In genomic region chr7:107405559-107405958, GRCh38 we compare ENCODE assay signal across 21 cellular contexts.
DNase-seq lines count a peak whose midpoint lies in the region; ATAC-seq and TF ChIP-seq lines count a peak whose summit lies in the region.
"Had no signal": no experiment of that assay in that cellular context is flagged by ENCODE, and none has a peak within 500 bp of the region (broad histone marks: within the 10 kb centered on the region; RNA-seq: fewer than 3 reads in every experiment).

No MANE protein-coding gene starts in this region.

- no peak for TF ChIP-seq CTCF in RWPE2 (IDR thresholded peaks at IDR 0.05; ENCODE audit: poor library complexity, severe bottlenecking)
- TF ChIP-seq CTCF in epithelial cell of esophagus (IDR thresholded peaks at IDR 0.05; ENCODE audit: insufficient read depth, low read depth, low read length, missing control alignments): no peak
- no peak for TF ChIP-seq CTCF in mucosa of descending colon (IDR thresholded peaks at IDR 0.05)
- no peak for TF ChIP-seq CTCF in natural killer cell (IDR thresholded peaks at IDR 0.05)
- TF ChIP-seq CTCF in Caco-2 (IDR thresholded peaks at IDR 0.05; ENCODE audit: insufficient read depth in 1 of 2, low read depth in 1 of 2, low read length in 1 of 2, severe bottlenecking in 1 of 2, unreplicated experiment in 1 of 2): no peak

- DNase-seq in LoVo (ENCODE audit: low spot score) (peak; percentile 54), RWPE2 (ENCODE audit: low spot score) (no peak), epithelial cell of esophagus (ENCODE audit: low read depth) (peak; percentile 74), mucosa of descending colon (no peak), natural killer cell (no peak), Caco-2 (no peak)
- DNase-seq in activated CD4-positive, alpha-beta T cell treated with anti-CD3 and anti-CD28 coated beads, Interleukin-2, amount 50 U/mL, for 4 hours: no peak
- no peak for DNase-seq in activated CD8-positive, alpha-beta memory T cell treated with anti-CD3 and anti-CD28 coated beads, Interleukin-2, amount 50 U/mL, for 4 hours
- DNase-seq: Calu3; CD4-positive, CD25-positive, alpha-beta regulatory T cell; DMS79 treated with DMSO at 0.1 percent for 48 hours; GM23248; KG1; NCI-H1048; NCI-H1436 treated with DMSO at 0.1 percent for 48 hours; NCI-H2081 treated with DMSO at 0.1 percent for 48 hours; NCI-H510A; NCI-H774; SHP77 treated with DMSO at 0.1 percent for 48 hours had no signal

- no peaks in the 10 kb centered on the region for H3K36me3 ChIP-seq in RWPE2 (ENCODE audit: low read depth)
- H3K36me3 ChIP-seq in mucosa of descending colon (ENCODE audit: low read depth): no peaks in the 10 kb centered on the region
- no peaks in the 10 kb centered on the region for H3K36me3 ChIP-seq in Caco-2 (ENCODE audit: control insufficient read depth, insufficient read depth, low read length)

- H3K4me3 Mint-ChIP-seq in natural killer cell: no peak overlapping the region
- no peak overlapping the region for H3K4me3 Mint-ChIP-seq in Caco-2 (ENCODE audit: unreplicated experiment)
- H3K4me3 Mint-ChIP-seq: B cell; CD4-positive, CD25-positive, alpha-beta regulatory T cell had no signal

- H3K9me3 Mint-ChIP-seq in natural killer cell (no peaks in the 10 kb centered on the region), Caco-2 (ENCODE audit: unreplicated experiment) (no peaks in the 10 kb centered on the region)

- no TSS peak for BruUV-seq in Caco-2 (replicated peaks; lab: Mats Ljungman, UMichigan)

- POLR2A ChIA-PET in Caco-2 (lab: Charles Lee): no interaction called here

- CTCF ChIA-PET in Caco-2 (lab: Charles Lee): no interaction called here

- H3K27me3 ChIP-seq in RWPE2 (ENCODE audit: insufficient read depth, poor library complexity, severe bottlenecking): no peaks in the 10 kb centered on the region
- no peaks in the 10 kb centered on the region for H3K27me3 ChIP-seq in Caco-2 (replicated peaks; ENCODE audit: control insufficient read depth, insufficient read depth, low read length)

- no peak overlapping the region for H3K4me3 ChIP-seq in RWPE2 (ENCODE audit: severe bottlenecking)
- H3K4me3 ChIP-seq in epithelial cell of esophagus (ENCODE audit: low read length): no peak overlapping the region
- H3K4me3 ChIP-seq in mucosa of descending colon: no peak overlapping the region
- H3K4me3 ChIP-seq in Caco-2 (ENCODE audit: low read depth, low read length): no peak overlapping the region
- H3K4me3 ChIP-seq: GM23248 had no signal

- intact Hi-C loops in mucosa of descending colon (cut with DNase I, micrococcal nuclease): no loop called here
- intact Hi-C loops in natural killer cell (cut with micrococcal nuclease): no loop called here
- intact Hi-C loops in Caco-2 (cut with micrococcal nuclease; ENCODE audit: unreplicated experiment): no loop called here

- H3K4me1 Mint-ChIP-seq in natural killer cell: peaks cover 5 to 7% of the 10 kb centered on the region in 2 donors
- peaks cover 8% of the 10 kb centered on the region for H3K4me1 Mint-ChIP-seq in Caco-2 (ENCODE audit: low read depth, unreplicated experiment)
- H3K4me1 Mint-ChIP-seq: B cell had no signal

- ATAC-seq in RWPE2 (ENCODE audit: low read depth): peak; percentile 84
- ATAC-seq in mucosa of descending colon: peak; percentile 83
- ATAC-seq in natural killer cell: no peak
- ATAC-seq: SK-N-SH treated with all-trans-retinoic acid at 6 μM for 48 hours had no signal

- H3K36me3 Mint-ChIP-seq in natural killer cell: peaks cover 11% of the 10 kb centered on the region
- H3K36me3 Mint-ChIP-seq in Caco-2 (ENCODE audit: insufficient read depth, unreplicated experiment): peaks cover 12% of the 10 kb centered on the region

- H3K27ac Mint-ChIP-seq in natural killer cell (no peak overlapping the region), Caco-2 (ENCODE audit: unreplicated experiment) (no peak overlapping the region)
- H3K27ac Mint-ChIP-seq: B cell; CD4-positive, CD25-positive, alpha-beta regulatory T cell had no signal

- H3K4me1 ChIP-seq in RWPE2 (ENCODE audit: insufficient read depth, poor library complexity, severe bottlenecking) (peaks cover 23% of the 10 kb centered on the region), mucosa of descending colon (ENCODE audit: low read depth) (peaks cover 6% of the 10 kb centered on the region), Caco-2 (0 out of 2 replicates have a peak, but pooled peaks cover 6% of the 10 kb centered on the region)

- H3K27me3 Mint-ChIP-seq in natural killer cell (ENCODE audit: low read depth in 2 of 2): no peaks in the 10 kb centered on the region
- no peaks in the 10 kb centered on the region for H3K27me3 Mint-ChIP-seq in Caco-2 (ENCODE audit: insufficient read depth, unreplicated experiment)
- H3K27me3 Mint-ChIP-seq: B cell; CD4-positive, CD25-positive, alpha-beta regulatory T cell had no signal

- H3K9me3 ChIP-seq in RWPE2 (ENCODE audit: severe bottlenecking) (no peaks in the 10 kb centered on the region), mucosa of descending colon (no peaks in the 10 kb centered on the region), Caco-2 (no peaks in the 10 kb centered on the region)

- peak overlapping the region; percentile 69 for H3K27ac ChIP-seq in RWPE2 (ENCODE audit: poor library complexity, severe bottlenecking)
- H3K27ac ChIP-seq: GM23248 had no signal

Comparison
In these comparisons a context has a peak if more than half of its experiments do, and no peak if none do; other contexts are left out.
1. DNase-seq: peak in LoVo (single experiment) and epithelial cell of esophagus (single experiment); none in RWPE2 (single experiment), mucosa of descending colon (0 of 3), activated CD4-positive, alpha-beta T cell treated with anti-CD3 and anti-CD28 coated beads, Interleukin-2, amount 50 U/mL, for 4 hours (0 of 2), natural killer cell (single experiment), Caco-2 (0 of 2) and activated CD8-positive, alpha-beta memory T cell treated with anti-CD3 and anti-CD28 coated beads, Interleukin-2, amount 50 U/mL, for 4 hours (single experiment).
2. ATAC-seq: peak in RWPE2 (single experiment) and mucosa of descending colon (single experiment); none in natural killer cell (0 of 3).